Comparison of ENCODE assay signal across 1 cellular context in genomic region chr10:17801507-17801906, GRCh38.
TF ChIP-seq lines count a peak whose summit lies in the region.

No MANE protein-coding gene starts in this region.

TF ChIP-seq in HepG2, 621 proteins besides CTCF, POLR2A, EP300 and RAD21:
- no peak for TF ChIP-seq ZMYM2 (CRISPR knock-in tag; IDR thresholded peaks at IDR 0.05)
- no peak for TF ChIP-seq SCMH1 (CRISPR knock-in tag; IDR thresholded peaks at IDR 0.05; ENCODE audit: borderline replicate concordance)
- no peak for TF ChIP-seq ZNF235 (CRISPR knock-in tag; IDR thresholded peaks at IDR 0.05; ENCODE audit: borderline replicate concordance)
- no peak for TF ChIP-seq IRF1 (CRISPR knock-in tag; IDR thresholded peaks at IDR 0.05; ENCODE audit: low read depth)
- TF ChIP-seq, protein P1, sequence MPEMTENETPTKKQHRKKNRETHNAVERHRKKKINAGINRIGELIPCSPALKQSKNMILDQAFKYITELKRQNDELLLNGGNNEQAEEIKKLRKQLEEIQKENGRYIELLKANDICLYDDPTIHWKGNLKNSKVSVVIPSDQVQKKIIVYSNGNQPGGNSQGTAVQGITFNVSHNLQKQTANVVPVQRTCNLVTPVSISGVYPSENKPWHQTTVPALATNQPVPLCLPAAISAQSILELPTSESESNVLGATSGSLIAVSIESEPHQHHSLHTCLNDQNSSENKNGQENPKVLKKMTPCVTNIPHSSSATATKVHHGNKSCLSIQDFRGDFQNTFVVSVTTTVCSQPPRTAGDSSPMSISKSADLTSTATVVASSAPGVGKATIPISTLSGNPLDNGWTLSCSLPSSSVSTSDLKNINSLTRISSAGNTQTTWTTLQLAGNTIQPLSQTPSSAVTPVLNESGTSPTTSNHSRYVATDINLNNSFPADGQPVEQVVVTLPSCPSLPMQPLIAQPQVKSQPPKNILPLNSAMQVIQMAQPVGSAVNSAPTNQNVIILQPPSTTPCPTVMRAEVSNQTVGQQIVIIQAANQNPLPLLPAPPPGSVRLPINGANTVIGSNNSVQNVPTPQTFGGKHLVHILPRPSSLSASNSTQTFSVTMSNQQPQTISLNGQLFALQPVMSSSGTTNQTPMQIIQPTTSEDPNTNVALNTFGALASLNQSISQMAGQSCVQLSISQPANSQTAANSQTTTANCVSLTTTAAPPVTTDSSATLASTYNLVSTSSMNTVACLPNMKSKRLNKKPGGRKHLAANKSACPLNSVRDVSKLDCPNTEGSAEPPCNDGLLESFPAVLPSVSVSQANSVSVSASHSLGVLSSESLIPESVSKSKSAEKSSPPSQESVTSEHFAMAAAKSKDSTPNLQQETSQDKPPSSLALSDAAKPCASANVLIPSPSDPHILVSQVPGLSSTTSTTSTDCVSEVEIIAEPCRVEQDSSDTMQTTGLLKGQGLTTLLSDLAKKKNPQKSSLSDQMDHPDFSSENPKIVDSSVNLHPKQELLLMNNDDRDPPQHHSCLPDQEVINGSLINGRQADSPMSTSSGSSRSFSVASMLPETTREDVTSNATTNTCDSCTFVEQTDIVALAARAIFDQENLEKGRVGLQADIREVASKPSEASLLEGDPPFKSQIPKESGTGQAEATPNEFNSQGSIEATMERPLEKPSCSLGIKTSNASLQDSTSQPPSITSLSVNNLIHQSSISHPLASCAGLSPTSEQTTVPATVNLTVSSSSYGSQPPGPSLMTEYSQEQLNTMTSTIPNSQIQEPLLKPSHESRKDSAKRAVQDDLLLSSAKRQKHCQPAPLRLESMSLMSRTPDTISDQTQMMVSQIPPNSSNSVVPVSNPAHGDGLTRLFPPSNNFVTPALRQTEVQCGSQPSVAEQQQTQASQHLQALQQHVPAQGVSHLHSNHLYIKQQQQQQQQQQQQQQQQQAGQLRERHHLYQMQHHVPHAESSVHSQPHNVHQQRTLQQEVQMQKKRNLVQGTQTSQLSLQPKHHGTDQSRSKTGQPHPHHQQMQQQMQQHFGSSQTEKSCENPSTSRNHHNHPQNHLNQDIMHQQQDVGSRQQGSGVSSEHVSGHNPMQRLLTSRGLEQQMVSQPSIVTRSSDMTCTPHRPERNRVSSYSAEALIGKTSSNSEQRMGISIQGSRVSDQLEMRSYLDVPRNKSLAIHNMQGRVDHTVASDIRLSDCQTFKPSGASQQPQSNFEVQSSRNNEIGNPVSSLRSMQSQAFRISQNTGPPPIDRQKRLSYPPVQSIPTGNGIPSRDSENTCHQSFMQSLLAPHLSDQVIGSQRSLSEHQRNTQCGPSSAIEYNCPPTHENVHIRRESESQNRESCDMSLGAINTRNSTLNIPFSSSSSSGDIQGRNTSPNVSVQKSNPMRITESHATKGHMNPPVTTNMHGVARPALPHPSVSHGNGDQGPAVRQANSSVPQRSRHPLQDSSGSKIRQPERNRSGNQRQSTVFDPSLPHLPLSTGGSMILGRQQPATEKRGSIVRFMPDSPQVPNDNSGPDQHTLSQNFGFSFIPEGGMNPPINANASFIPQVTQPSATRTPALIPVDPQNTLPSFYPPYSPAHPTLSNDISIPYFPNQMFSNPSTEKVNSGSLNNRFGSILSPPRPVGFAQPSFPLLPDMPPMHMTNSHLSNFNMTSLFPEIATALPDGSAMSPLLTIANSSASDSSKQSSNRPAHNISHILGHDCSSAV (CRISPR knock-in tag; IDR thresholded peaks at IDR 0.05; ENCODE audit: borderline replicate concordance), result no peak
- no peak for TF ChIP-seq ZMYM3 (CRISPR knock-in tag; IDR thresholded peaks at IDR 0.05)
- TF ChIP-seq ZUFSP (CRISPR knock-in tag; IDR thresholded peaks at IDR 0.05; ENCODE audit: borderline replicate concordance), result no peak
- TF ChIP-seq HMGA1 (CRISPR knock-in tag; conservative IDR thresholded peaks at IDR 0.05), result no peak
- TF ChIP-seq KAT7 (CRISPR knock-in tag; IDR thresholded peaks at IDR 0.05; ENCODE audit: borderline replicate concordance), result no peak
- no peak for TF ChIP-seq ZFX (CRISPR knock-in tag; IDR thresholded peaks at IDR 0.05; ENCODE audit: low read depth)
- TF ChIP-seq ZNF572 (CRISPR knock-in tag; IDR thresholded peaks at IDR 0.05), result no peak
- TF ChIP-seq ZNF556 (CRISPR knock-in tag; IDR thresholded peaks at IDR 0.05; ENCODE audit: borderline replicate concordance), result no peak
- TF ChIP-seq, protein P2, sequence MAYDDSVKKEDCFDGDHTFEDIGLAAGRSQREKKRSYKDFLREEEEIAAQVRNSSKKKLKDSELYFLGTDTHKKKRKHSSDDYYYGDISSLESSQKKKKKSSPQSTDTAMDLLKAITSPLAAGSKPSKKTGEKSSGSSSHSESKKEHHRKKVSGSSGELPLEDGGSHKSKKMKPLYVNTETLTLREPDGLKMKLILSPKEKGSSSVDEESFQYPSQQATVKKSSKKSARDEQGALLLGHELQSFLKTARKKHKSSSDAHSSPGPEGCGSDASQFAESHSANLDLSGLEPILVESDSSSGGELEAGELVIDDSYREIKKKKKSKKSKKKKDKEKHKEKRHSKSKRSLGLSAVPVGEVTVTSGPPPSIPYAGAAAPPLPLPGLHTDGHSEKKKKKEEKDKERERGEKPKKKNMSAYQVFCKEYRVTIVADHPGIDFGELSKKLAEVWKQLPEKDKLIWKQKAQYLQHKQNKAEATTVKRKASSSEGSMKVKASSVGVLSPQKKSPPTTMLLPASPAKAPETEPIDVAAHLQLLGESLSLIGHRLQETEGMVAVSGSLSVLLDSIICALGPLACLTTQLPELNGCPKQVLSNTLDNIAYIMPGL (CRISPR knock-in tag; IDR thresholded peaks at IDR 0.05; ENCODE audit: borderline replicate concordance in 1 of 2, low read depth in 1 of 2), result no peak
- TF ChIP-seq PTBP1 (IDR thresholded peaks at IDR 0.05; ENCODE audit: low read depth, low read length, poor library complexity, severe bottlenecking), result no peak
TF ChIP-seq in HepG2: peak in this region for 0.
